In genomic region chr7:70694357-70694908, GRCh38 we compare ENCODE assay signal across 8 cellular contexts.
DNase-seq lines count a peak whose midpoint lies in the region; ATAC-seq, FAIRE-seq and TF ChIP-seq lines count a peak whose summit lies in the region.

No MANE protein-coding gene starts in this region.

- dilution Hi-C loops in keratinocyte (cut with MboI; ENCODE audit: extremely low pct_ligation_motif_present, low sequenced_read_pairs), result no loop called here

- peaks cover 4% of the 10 kb centered on the region for H3K4me1 Mint-ChIP-seq in activated CD4-positive, alpha-beta T cell treated with anti-CD3 and anti-CD28 coated beads, Interleukin-2, amount 10 ng/mL, durations not matched to agents 24 days and 14 days
- H3K4me1 Mint-ChIP-seq in stimulated activated effector memory CD8-positive, alpha-beta T cell treated with anti-CD3 and anti-CD28 coated beads, Interleukin-12 subunit alpha, Interleukin-12 subunit beta, amount 100 ng/mL, for 72 hours, result peaks cover 29% of the 10 kb centered on the region

- H3K4me2 ChIP-seq in keratinocyte (ENCODE audit: control insufficient read depth, extremely low read depth, insufficient read depth, low read depth, low read length), result peak overlapping the region; percentile 94

- H3K9ac ChIP-seq in keratinocyte (ENCODE audit: control insufficient read depth, extremely low read depth, insufficient read depth, low read length), result peak overlapping the region; percentile 92

- peaks cover 48% of the 10 kb centered on the region for H3K79me2 ChIP-seq in keratinocyte (ENCODE audit: control insufficient read depth, insufficient read depth, low read length)

- no peaks in the 10 kb centered on the region for H3K27me3 ChIP-seq in keratinocyte (ENCODE audit: control insufficient read depth, extremely low read depth, insufficient read depth, low read length)

- TF ChIP-seq CTCF in keratinocyte (optimal IDR thresholded peaks at IDR 0.05 in 1 of 3, IDR thresholded peaks at IDR 0.05 in 1 of 3, conservative IDR thresholded peaks at IDR 0.05 in 1 of 3; ENCODE audit: extremely low read depth in 1 of 3, insufficient read depth in 2 of 3, low read length in 3 of 3), result no peak

- intact Hi-C loops in activated CD4-positive, alpha-beta T cell treated with anti-CD3 and anti-CD28 coated beads, Interleukin-2, amount 10 ng/mL, durations not matched to agents 24 days and 14 days (cut with micrococcal nuclease), result loop anchor here (10.0 kb wide), 2 partner anchors 100 to 240 kb away; no protein-coding TSS in a partner anchor

- H2AFZ ChIP-seq in keratinocyte (ENCODE audit: control insufficient read depth, low read length), result peak overlapping the region; percentile 75

- H3K4me1 ChIP-seq in keratinocyte (ENCODE audit: control insufficient read depth, extremely low read depth, insufficient read depth, low read length), result peaks cover 13% of the 10 kb centered on the region

- no peaks in the 10 kb centered on the region for H4K20me1 ChIP-seq in keratinocyte (ENCODE audit: control insufficient read depth, extremely low read depth, insufficient read depth, low read length)

- in situ Hi-C loops in T47D (cut with HindIII; ENCODE audit: low pct_unique_long_range_greater_than_20kb, low sequenced_read_pairs), result no loop called here

- peaks cover 53% of the 10 kb centered on the region for H3K27me3 Mint-ChIP-seq in activated CD4-positive, alpha-beta T cell treated with anti-CD3 and anti-CD28 coated beads, Interleukin-2, amount 10 ng/mL, durations not matched to agents 24 days and 14 days

- peak overlapping the region; percentile 84 for H3K4me3 Mint-ChIP-seq in activated CD4-positive, alpha-beta T cell treated with anti-CD3 and anti-CD28 coated beads, Interleukin-2, amount 10 ng/mL, durations not matched to agents 24 days and 14 days
- H3K4me3 Mint-ChIP-seq in stimulated activated effector memory CD8-positive, alpha-beta T cell treated with anti-CD3 and anti-CD28 coated beads, Interleukin-12 subunit alpha, Interleukin-12 subunit beta, amount 100 ng/mL, for 72 hours, result peak overlapping the region; percentile 94

- no peaks in the 10 kb centered on the region for H3K9me1 ChIP-seq in keratinocyte (ENCODE audit: control insufficient read depth, extremely low read depth, insufficient read depth, low read length)

- H3K36me3 ChIP-seq in keratinocyte (ENCODE audit: control insufficient read depth in 2 of 2, extremely low read depth in 1 of 2, insufficient read depth in 2 of 2, low read length in 2 of 2), result peaks cover 0 to 9% of the 10 kb centered on the region in 2 experiments

- DNase-seq in activated CD4-positive, alpha-beta T cell treated with anti-CD3 and anti-CD28 coated beads, Interleukin-2, amount 10 ng/mL, durations not matched to agents 24 days and 14 days, result peak; percentile 60
- DNase-seq in activated CD4-positive, alpha-beta T cell treated with anti-CD3 and anti-CD28 coated beads for 1 hour, result no peak
- peak; percentile 57 for DNase-seq in NCI-H2227 treated with DMSO at 0.1 percent for 48 hours (lab: John Stamatoyannopoulos, UW)
- DNase-seq in T47D (ENCODE audit: low read depth in 1 of 2, low spot score in 1 of 2), result peak; percentile 62 to 66
- DNase-seq in keratinocyte (ENCODE audit: low read depth, low spot score), result no peak
- DNase-seq in stimulated activated effector memory CD8-positive, alpha-beta T cell treated with anti-CD3 and anti-CD28 coated beads, Interleukin-12 subunit alpha, Interleukin-12 subunit beta, amount 100 ng/mL, for 72 hours (ENCODE audit: low spot score in 2 of 2), result no peak
- no peak for DNase-seq in epidermal melanocyte (ENCODE audit: insufficient read length, low spot score)

- H3K9me3 ChIP-seq in keratinocyte (ENCODE audit: control insufficient read depth, low read depth, low read length), result no peaks in the 10 kb centered on the region

- H3K4me3 ChIP-seq in keratinocyte (ENCODE audit: control insufficient read depth in 2 of 3, extremely low read depth in 1 of 3, insufficient read depth in 2 of 3, low read depth in 1 of 3, low read length in 3 of 3), result peak overlapping the region; percentile 87 to 97 (median 87)

- H3K9me3 Mint-ChIP-seq in activated CD4-positive, alpha-beta T cell treated with anti-CD3 and anti-CD28 coated beads, Interleukin-2, amount 10 ng/mL, durations not matched to agents 24 days and 14 days, result no peaks in the 10 kb centered on the region
- H3K9me3 Mint-ChIP-seq in stimulated activated effector memory CD8-positive, alpha-beta T cell treated with anti-CD3 and anti-CD28 coated beads, Interleukin-12 subunit alpha, Interleukin-12 subunit beta, amount 100 ng/mL, for 72 hours, result no peaks in the 10 kb centered on the region

- H3K36me3 Mint-ChIP-seq in activated CD4-positive, alpha-beta T cell treated with anti-CD3 and anti-CD28 coated beads, Interleukin-2, amount 10 ng/mL, durations not matched to agents 24 days and 14 days (ENCODE audit: low read depth), result peaks cover 2% of the 10 kb centered on the region
- H3K36me3 Mint-ChIP-seq in stimulated activated effector memory CD8-positive, alpha-beta T cell treated with anti-CD3 and anti-CD28 coated beads, Interleukin-12 subunit alpha, Interleukin-12 subunit beta, amount 100 ng/mL, for 72 hours, result peaks cover 11% of the 10 kb centered on the region

- H3K27ac Mint-ChIP-seq in activated CD4-positive, alpha-beta T cell treated with anti-CD3 and anti-CD28 coated beads, Interleukin-2, amount 10 ng/mL, durations not matched to agents 24 days and 14 days, result peak overlapping the region; percentile 53
- H3K27ac Mint-ChIP-seq in stimulated activated effector memory CD8-positive, alpha-beta T cell treated with anti-CD3 and anti-CD28 coated beads, Interleukin-12 subunit alpha, Interleukin-12 subunit beta, amount 100 ng/mL, for 72 hours, result peak overlapping the region; percentile 95

- peak; percentile 48 for ATAC-seq in HG02610 (IDR thresholded peaks at IDR 0.05; ENCODE audit: unreplicated experiment)
- peak; percentile 53 for ATAC-seq in stimulated activated effector memory CD8-positive, alpha-beta T cell treated with anti-CD3 and anti-CD28 coated beads, Interleukin-12 subunit alpha, Interleukin-12 subunit beta, amount 100 ng/mL, for 72 hours

- FAIRE-seq in keratinocyte (lab: Jason Lieb, UNC), result no peak

- peak overlapping the region; percentile 78 for H3K27ac ChIP-seq in keratinocyte (ENCODE audit: control insufficient read depth, insufficient read depth, low read length)

Comparison
In these comparisons a context has a peak if more than half of its experiments do, and no peak if none do; other contexts are left out.
1. DNase-seq: peak in activated CD4-positive, alpha-beta T cell treated with anti-CD3 and anti-CD28 coated beads, Interleukin-2, amount 10 ng/mL, durations not matched to agents 24 days and 14 days (single experiment), NCI-H2227 treated with DMSO at 0.1 percent for 48 hours (single experiment) and T47D (2 of 2); none in activated CD4-positive, alpha-beta T cell treated with anti-CD3 and anti-CD28 coated beads for 1 hour (single experiment), keratinocyte (single experiment), stimulated activated effector memory CD8-positive, alpha-beta T cell treated with anti-CD3 and anti-CD28 coated beads, Interleukin-12 subunit alpha, Interleukin-12 subunit beta, amount 100 ng/mL, for 72 hours (0 of 2) and epidermal melanocyte (single experiment).